Comparison of ENCODE assay signal across 1 cellular context in the genomic region with DNA sequence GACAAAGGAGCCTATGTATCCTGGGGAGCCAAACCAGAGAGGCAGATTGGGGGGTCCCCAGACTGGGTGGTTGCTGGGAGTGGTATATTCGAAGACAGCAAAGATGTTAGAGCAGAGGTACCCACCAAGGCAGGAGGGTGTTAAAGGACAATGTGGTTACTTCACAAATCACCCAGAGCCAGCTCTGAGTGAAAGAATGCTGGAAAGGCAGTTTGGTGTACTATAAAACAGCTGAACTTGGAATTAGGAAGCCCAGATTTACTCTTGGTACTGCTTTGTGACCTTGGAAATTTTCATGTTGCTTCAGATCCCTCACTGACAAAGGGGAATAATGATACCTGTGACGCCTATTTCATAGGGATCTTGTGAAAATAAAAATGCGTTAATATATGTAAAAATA.
TF ChIP-seq lines count a peak whose summit lies in the region.

No MANE protein-coding gene starts in this region.

TF ChIP-seq in IMR-90, 13 proteins besides CTCF, POLR2A, EP300 and RAD21 (continued from another document):
- TF ChIP-seq MXI1 (IDR thresholded peaks at IDR 0.05; ENCODE audit: borderline replicate concordance, low read depth, low read length), result no peak
